Comparison of ENCODE assay signal across 8 cellular contexts in genomic region chr3:171810278-171811058, GRCh38. TPM values are rescaled to one million over a fixed set of nuclear protein-coding genes. Genes with fewer than 3 reads are reported as not detected.
DNase-seq lines count a peak whose midpoint lies in the region; ATAC-seq, FAIRE-seq and TF ChIP-seq lines count a peak whose summit lies in the region.

A gene with protein sequence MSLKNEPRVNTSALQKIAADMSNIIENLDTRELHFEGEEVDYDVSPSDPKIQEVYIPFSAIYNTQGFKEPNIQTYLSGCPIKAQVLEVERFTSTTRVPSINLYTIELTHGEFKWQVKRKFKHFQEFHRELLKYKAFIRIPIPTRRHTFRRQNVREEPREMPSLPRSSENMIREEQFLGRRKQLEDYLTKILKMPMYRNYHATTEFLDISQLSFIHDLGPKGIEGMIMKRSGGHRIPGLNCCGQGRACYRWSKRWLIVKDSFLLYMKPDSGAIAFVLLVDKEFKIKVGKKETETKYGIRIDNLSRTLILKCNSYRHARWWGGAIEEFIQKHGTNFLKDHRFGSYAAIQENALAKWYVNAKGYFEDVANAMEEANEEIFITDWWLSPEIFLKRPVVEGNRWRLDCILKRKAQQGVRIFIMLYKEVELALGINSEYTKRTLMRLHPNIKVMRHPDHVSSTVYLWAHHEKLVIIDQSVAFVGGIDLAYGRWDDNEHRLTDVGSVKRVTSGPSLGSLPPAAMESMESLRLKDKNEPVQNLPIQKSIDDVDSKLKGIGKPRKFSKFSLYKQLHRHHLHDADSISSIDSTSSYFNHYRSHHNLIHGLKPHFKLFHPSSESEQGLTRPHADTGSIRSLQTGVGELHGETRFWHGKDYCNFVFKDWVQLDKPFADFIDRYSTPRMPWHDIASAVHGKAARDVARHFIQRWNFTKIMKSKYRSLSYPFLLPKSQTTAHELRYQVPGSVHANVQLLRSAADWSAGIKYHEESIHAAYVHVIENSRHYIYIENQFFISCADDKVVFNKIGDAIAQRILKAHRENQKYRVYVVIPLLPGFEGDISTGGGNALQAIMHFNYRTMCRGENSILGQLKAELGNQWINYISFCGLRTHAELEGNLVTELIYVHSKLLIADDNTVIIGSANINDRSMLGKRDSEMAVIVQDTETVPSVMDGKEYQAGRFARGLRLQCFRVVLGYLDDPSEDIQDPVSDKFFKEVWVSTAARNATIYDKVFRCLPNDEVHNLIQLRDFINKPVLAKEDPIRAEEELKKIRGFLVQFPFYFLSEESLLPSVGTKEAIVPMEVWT (minus strand): TSS chr3:171810483. CDS start chr3:171738051, 72,432 bp downstream.

- H2AFZ ChIP-seq in SK-N-SH (ENCODE audit: low read depth) (peak within 1 kb of the TSS; percentile 80), GM12878 (ENCODE audit: control insufficient read depth, low read depth, low read length) (peak within 1 kb of the TSS; percentile 80)

- TF ChIP-seq EP300 in SK-N-SH (IDR thresholded peaks at IDR 0.05; ENCODE audit: borderline replicate concordance in 1 of 2, low read depth in 1 of 2, low read length in 1 of 2) (no peak), GM12878 (IDR thresholded peaks at IDR 0.05; ENCODE audit: borderline replicate concordance in 1 of 2, control insufficient read depth in 1 of 2, low read depth in 2 of 2, low read length in 2 of 2) (peak; percentile 6 to 12; a peak in 2 of 4 replicates)

- intact Hi-C loops in GM12878 (cut with micrococcal nuclease; ENCODE audit: unreplicated experiment) = no loop called here

- H3F3A ChIP-seq in SK-N-SH (replicated peaks; ENCODE audit: insufficient read depth) = peaks cover 21% of the 10 kb centered on the region

- RAD21 ChIA-PET in GM12878 (lab: Charles Lee; ENCODE audit: unreplicated experiment) = interaction anchor here (0.8 to 8.5 kb wide), 12 partner anchors 8 to 42 kb away, joined by 3 to 117 read pairs (median 6); no protein-coding TSS in a partner anchor

- peak; percentile 58 for ATAC-seq in GM21423 (IDR thresholded peaks at IDR 0.05; ENCODE audit: unreplicated experiment)
- peak; percentile 72 for ATAC-seq in GM12878

- WGBS in SK-N-SH (ENCODE audit: low lambda C conversion rate) = 21% methylated on average over 15 of the region's 58 CpGs
- 56% methylated on average over 34 of the region's 58 CpGs for WGBS in GM12878 (ENCODE audit: insufficient coverage, insufficient replicate concordance, low lambda C conversion rate, missing lambda C conversion rate)

- CTCF ChIA-PET in SK-N-SH (lab: Yijun Ruan, JAX) (interaction anchor here (0.6 to 1.8 kb wide), 6 partner anchors 13 to 522 kb away, joined by 3 to 10 read pairs (median 3); no protein-coding TSS in a partner anchor), GM12878 (lab: Yijun Ruan, JAX) (interaction anchor here (0.9 to 4.2 kb wide), 6 partner anchors 8 to 22 kb away, joined by 3 to 40 read pairs (median 8); no protein-coding TSS in a partner anchor)

- no TSS peak for BruUV-seq in GM12878 (replicated peaks; lab: Mats Ljungman, UMichigan)

- in situ Hi-C loops in GM12878 (cut with MboI) = no loop called here

- H3K27me3 ChIP-seq in HUES48 (ENCODE audit: control insufficient read depth, insufficient read depth, low read length) = peaks cover 35% of the 10 kb centered on the region
- H3K27me3 ChIP-seq in SK-N-SH (ENCODE audit: insufficient read depth) = no peaks in the 10 kb centered on the region
- H3K27me3 ChIP-seq in GM12878 (replicated peaks in 1 of 2; ENCODE audit: control insufficient read depth in 2 of 2, insufficient read depth in 2 of 2, low read length in 1 of 2) = no peaks in the 10 kb centered on the region

- H3K9me2 ChIP-seq in SK-N-SH = no peaks in the 10 kb centered on the region

- no peak for TF ChIP-seq POLR2A in GM12878 (IDR thresholded peaks at IDR 0.05; ENCODE audit: low read depth, low read length)

- H3K9ac ChIP-seq in HUES48 (ENCODE audit: low read depth, low read length) (peak within 1 kb of the TSS; percentile 38; the same call in 1 of the 2 replicates), SK-N-SH (peak within 1 kb of the TSS; percentile 74), GM12878 (ENCODE audit: control insufficient read depth, insufficient read depth, low read length) (peak within 1 kb of the TSS; percentile 51; the same call in 1 of the 2 replicates)

- POLR2A ChIA-PET in SK-N-SH (lab: Yijun Ruan, JAX) = no interaction called here
- POLR2A ChIA-PET in GM12878 (lab: Charles Lee) = interaction anchor here (0.5 to 3.6 kb wide), 8 partner anchors 9 to 295 kb away, joined by 3 to 31 read pairs (median 8); no protein-coding TSS in a partner anchor

- H3K4me3 ChIP-seq in HUES48 (ENCODE audit: low read depth, low read length) (peak within 1 kb of the TSS; percentile 77), SK-N-SH (ENCODE audit: low read depth in 2 of 2, low read length in 1 of 2) (peak within 1 kb of the TSS; percentile 75 to 79), GM12878 (peak within 1 kb of the TSS; percentile 69)

- H3K9me3 ChIP-seq in HUES48 (ENCODE audit: control insufficient read depth, insufficient read depth, low read length) (no peaks in the 10 kb centered on the region), SK-N-SH (no peaks in the 10 kb centered on the region), GM12878 (replicated peaks; ENCODE audit: control insufficient read depth, insufficient read depth, low read length) (no peaks in the 10 kb centered on the region)

- no peaks in the 10 kb centered on the region for H4K20me1 ChIP-seq in SK-N-SH (ENCODE audit: insufficient read depth)
- H4K20me1 ChIP-seq in GM12878 (ENCODE audit: control insufficient read depth, insufficient read depth) = no peaks in the 10 kb centered on the region

- TF ChIP-seq RAD21 in SK-N-SH (IDR thresholded peaks at IDR 0.05; ENCODE audit: low read length) (no peak), GM12878 (IDR thresholded peaks at IDR 0.05; ENCODE audit: insufficient read depth, low read depth, low read length) (no peak)

- H3K36me3 ChIP-seq in HUES48 (ENCODE audit: control insufficient read depth, insufficient read depth, low read length) (no peaks in the 10 kb centered on the region), SK-N-SH (replicated peaks in 1 of 2; ENCODE audit: control insufficient read depth in 1 of 2, insufficient read depth in 2 of 2, low read length in 1 of 2) (no peaks in the 10 kb centered on the region), GM12878 (ENCODE audit: control insufficient read depth in 2 of 2, insufficient read depth in 2 of 2, low read length in 1 of 2) (no peaks in the 10 kb centered on the region)

- H3K27ac ChIP-seq in HUES48 (ENCODE audit: low read depth, low read length) = peak within 1 kb of the TSS; percentile 50
- H3K27ac ChIP-seq in SK-N-SH (ENCODE audit: low read depth in 2 of 2, low read length in 1 of 2) = peak within 1 kb of the TSS; percentile 51 to 95
- H3K27ac ChIP-seq in GM12878 (ENCODE audit: control insufficient read depth, insufficient read depth) = peak within 1 kb of the TSS; percentile 45

- no peak for TF ChIP-seq CTCF in SK-N-SH (IDR thresholded peaks at IDR 0.05)
- no peak for TF ChIP-seq CTCF in GM12878 (IDR thresholded peaks at IDR 0.05 in 2 of 3, conservative IDR thresholded peaks at IDR 0.05 in 1 of 3; ENCODE audit: control insufficient read depth in 2 of 3, extremely low read depth in 1 of 3, insufficient read depth in 1 of 3, low read depth in 3 of 3, low read length in 3 of 3)

- DNase-seq in DMS79 (lab: John Stamatoyannopoulos, UW) (peak; percentile 64), SK-N-SH (peak; percentile 88), GM12878 (ENCODE audit: low read depth, low spot score) (no peak), hypothalamus (lab: John Stamatoyannopoulos, UW) (peak in 49 of 51 donors; percentile 6 to 90 (median 70)), putamen (ENCODE audit: low spot score) (peak; percentile 79)
- no peak for DNase-seq in central memory CD4-positive, alpha-beta T cell

- peaks cover 7% of the 10 kb centered on the region; the same call in 1 of the 2 replicates for H3K79me2 ChIP-seq in SK-N-SH (ENCODE audit: insufficient read depth)
- peaks cover 5% of the 10 kb centered on the region; the same call in 1 of the 2 replicates for H3K79me2 ChIP-seq in GM12878 (ENCODE audit: control insufficient read depth, insufficient read depth, low read length)

- H3K4me2 ChIP-seq in SK-N-SH (peak within 1 kb of the TSS; percentile 91), GM12878 (ENCODE audit: control insufficient read depth, insufficient read depth) (peak within 1 kb of the TSS; percentile 96)

- SMC1A ChIA-PET in GM12878 (lab: Charles Lee; ENCODE audit: uncharacterized antibody, unreplicated experiment) = interaction anchor here (0.6 to 4.4 kb wide), 11 partner anchors 7 to 1684 kb away, joined by 3 to 50 read pairs (median 6); no protein-coding TSS in a partner anchor

- H3K4me1 ChIP-seq in HUES48 (ENCODE audit: control insufficient read depth, insufficient read depth, low read length) (no peaks in the 10 kb centered on the region), SK-N-SH (ENCODE audit: control insufficient read depth in 1 of 2, insufficient read depth in 2 of 2, low read depth in 1 of 2, low read length in 1 of 2) (peaks cover 12 to 21% of the 10 kb centered on the region in 2 experiments; a peak in 3 of 4 replicates), GM12878 (ENCODE audit: control insufficient read depth, insufficient read depth, low read length) (no peaks in the 10 kb centered on the region)

- FAIRE-seq in GM12878 (lab: Jason Lieb, UNC) = no peak

TF ChIP-seq in SK-N-SH, 30 proteins besides CTCF, POLR2A, EP300 and RAD21 (continues in another document):
- TF ChIP-seq YY1 (IDR thresholded peaks at IDR 0.05; ENCODE audit: low read depth) = no peak

RNA-seq across cellular contexts. Expression of the gene that starts here (rescaled TPM):
- polyA plus RNA-seq in SK-N-SH (2012; rRNA removed) (6.2 and 7.9 TPM in 2 replicates), GM12878 (2011; rRNA removed) (108 and 130 TPM in 2 replicates), GM12878 (2014; fragmentation: Illumina TruSeq; extraction: Trizol) (3.4 and 6.5 TPM in 2 replicates), GM12878 (2014; fragmentation: Nextera tagmentation; extraction: Ambion mirVana) (1 to 10 TPM; 3.1 to 3.4 TPM), GM12878 (2014; rRNA removed) (2.4 and 2.9 TPM in 2 replicates), GM12878 (2016; fragmentation: Nextera tagmentation; extraction: Ambion mirVana) (1 to 10 TPM; 4.3 to 5.8 TPM)
- polyA plus RNA-seq in SK-N-SH (2012; cell fraction: cytosol; rRNA removed) = 5.5 and 5.8 TPM in 2 replicates
- 11.4 and 26.4 TPM in 2 replicates for polyA plus RNA-seq in SK-N-SH (2012; cell fraction: nucleus; rRNA removed)
- 526 and 546 TPM in 2 replicates for total RNA-seq in GM12878 (2013; cell fraction: nucleolus; rRNA removed)
- total RNA-seq in GM12878 (2014; rRNA removed) (3.2 and 4.4 TPM in 2 replicates), GM12878 (2014; rRNA removed; fragmentation: Illumina TruSeq; extraction: Trizol) (3.8 and 5.1 TPM in 2 replicates), GM12878 (2021) (7.5 and 7.8 TPM in 2 replicates)
- polyA plus RNA-seq in GM12878 (2011; ENCODE audit: low read depth) = 2.0 TPM
- 53.4 and 59.3 TPM in 2 replicates for polyA plus RNA-seq in GM12878 (2011; cell fraction: cytosol; rRNA removed)
- 108 and 131 TPM in 2 replicates for polyA plus RNA-seq in GM12878 (2011; cell fraction: nucleus; rRNA removed)
- polyA plus RNA-seq in GM12878 (2012) = 1.2 and 2.7 TPM in 2 replicates
- polyA minus RNA-seq in GM12878 (2011; rRNA and poly(A)+ RNA removed) = 228 and 285 TPM in 2 replicates
- polyA minus RNA-seq in GM12878 (2011; cell fraction: cytosol; rRNA and poly(A)+ RNA removed) = 42.9 and 75.5 TPM in 2 replicates
- polyA minus RNA-seq in GM12878 (2011; cell fraction: nucleus; rRNA and poly(A)+ RNA removed) = 205 and 292 TPM in 2 replicates

Comparison
In these comparisons a context has a peak if more than half of its experiments do, and no peak if none do; other contexts are left out.
1. DNase-seq: peak in DMS79 (single experiment), SK-N-SH (single experiment), hypothalamus (49 of 51) and putamen (single experiment); none in GM12878 (single experiment) and central memory CD4-positive, alpha-beta T cell (single experiment).
2. Peak in every context shown above with its lines, with median percentiles within 50 percentile points of each other: H3K27ac ChIP-seq, H3K4me3 ChIP-seq and H3K9ac ChIP-seq.